Comparison of ENCODE assay signal across 8 cellular contexts in genomic region chr11:129881570-129882170, GRCh38. TPM values are rescaled to one million over a fixed set of nuclear protein-coding genes. Genes with fewer than 3 reads are reported as not detected.
DNase-seq lines count a peak whose midpoint lies in the region; ATAC-seq and TF ChIP-seq lines count a peak whose summit lies in the region.

No MANE protein-coding gene starts in this region.

- no peak overlapping the region for H3K27ac Mint-ChIP-seq in naive thymus-derived CD8-positive, alpha-beta T cell

- intact Hi-C loops in left ventricle myocardium superior (cut with micrococcal nuclease): no loop called here
- intact Hi-C loops in mammary epithelial cell (cut with micrococcal nuclease): no loop called here

- no peaks in the 10 kb centered on the region for H3K9me3 ChIP-seq in cardiac muscle cell (ENCODE audit: low read depth)
- no peaks in the 10 kb centered on the region for H3K9me3 ChIP-seq in mammary epithelial cell (replicated peaks; ENCODE audit: insufficient read depth, low read length)

- H3K27me3 Mint-ChIP-seq in naive thymus-derived CD8-positive, alpha-beta T cell: no peaks in the 10 kb centered on the region

- H4K20me1 ChIP-seq in mammary epithelial cell (ENCODE audit: insufficient read depth, low read length): no peaks in the 10 kb centered on the region

- WGBS in mammary epithelial cell (ENCODE audit: low coverage, missing lambda C conversion rate): 66% methylated on average over 9 of the region's 9 CpGs

- peak; percentile 40 to 57 for DNase-seq in cardiac muscle cell (ENCODE audit: low read depth in 1 of 2, low spot score in 1 of 2)
- no peak for DNase-seq in left ventricle myocardium superior
- peak; percentile 15 for DNase-seq in T-helper 9 cell
- peak; percentile 17 for DNase-seq in mammary epithelial cell
- peak; percentile 21 to 72 (median 38) for DNase-seq in naive thymus-derived CD8-positive, alpha-beta T cell
- DNase-seq in epidermal melanocyte (ENCODE audit: insufficient read length, low spot score): no peak

- CTCF ChIA-PET in mammary epithelial cell (lab: Charles Lee; ENCODE audit: low non-redundant PET): interaction anchor here (0.6 to 1.0 kb wide), 3 partner anchors 9 to 251 kb away, joined by 3 to 11 read pairs (median 3); no protein-coding TSS in a partner anchor

- H3K27ac ChIP-seq in cardiac muscle cell (no peak overlapping the region), mammary epithelial cell (ENCODE audit: insufficient read depth, low read depth, low read length) (no peak overlapping the region)

- POLR2A ChIA-PET in naive thymus-derived CD8-positive, alpha-beta T cell (lab: Charles Lee): interaction anchor here (1.4 kb wide), 1 partner anchor 20 kb away, joined by 3 read pairs; no protein-coding TSS in a partner anchor

- peaks cover 6 to 99% (median 54%) of the 10 kb centered on the region in 3 donors for H3K36me3 Mint-ChIP-seq in naive thymus-derived CD8-positive, alpha-beta T cell

- no peaks in the 10 kb centered on the region for H3K79me2 ChIP-seq in mammary epithelial cell (ENCODE audit: insufficient read depth, low read length)

- no peak overlapping the region for H3K4me3 Mint-ChIP-seq in naive thymus-derived CD8-positive, alpha-beta T cell

- H3K36me3 ChIP-seq in cardiac muscle cell (peaks cover 90% of the 10 kb centered on the region), mammary epithelial cell (ENCODE audit: insufficient read depth, low read length) (peaks cover 44% of the 10 kb centered on the region)

- TF ChIP-seq CTCF in cardiac muscle cell (IDR thresholded peaks at IDR 0.05; ENCODE audit: low read depth, low read length) (peak; percentile 64), mammary epithelial cell (conservative IDR thresholded peaks at IDR 0.05 in 1 of 2, IDR thresholded peaks at IDR 0.05 in 1 of 2; ENCODE audit: extremely low read depth in 1 of 2, insufficient read depth in 1 of 2, low read depth in 1 of 2, low read length in 2 of 2) (peak; percentile 59 to 73)

- no peak overlapping the region for H3K4me2 ChIP-seq in mammary epithelial cell (ENCODE audit: insufficient read depth, low read depth, low read length)

- H3K4me1 ChIP-seq in cardiac muscle cell (ENCODE audit: low read depth): no peaks in the 10 kb centered on the region
- no peaks in the 10 kb centered on the region for H3K4me1 ChIP-seq in mammary epithelial cell (ENCODE audit: insufficient read depth, low read length)

- ATAC-seq in left ventricle myocardium superior (no peak), HG03342 (IDR thresholded peaks at IDR 0.05; ENCODE audit: unreplicated experiment) (peak; percentile 78), HG02852 (IDR thresholded peaks at IDR 0.05; ENCODE audit: unreplicated experiment) (no peak)
- peak; percentile 69 for ATAC-seq in naive thymus-derived CD8-positive, alpha-beta T cell

- no TSS peak for BruUV-seq in mammary epithelial cell (replicated peaks; lab: Mats Ljungman, UMichigan)

- dilution Hi-C loops in mammary epithelial cell (cut with HindIII; ENCODE audit: low sequenced_read_pairs): no loop called here

- no peaks in the 10 kb centered on the region for H3K27me3 ChIP-seq in cardiac muscle cell
- no peaks in the 10 kb centered on the region for H3K27me3 ChIP-seq in mammary epithelial cell (ENCODE audit: insufficient read depth, low read length)

- in situ Hi-C loops in mammary epithelial cell (cut with MboI; ENCODE audit: low sequenced_read_pairs in 2 of 2): loop anchor here in 1 of 2 donors (25.0 kb wide), 1 partner anchor 94 kb away; no protein-coding TSS in a partner anchor

- H3K4me1 Mint-ChIP-seq in naive thymus-derived CD8-positive, alpha-beta T cell: peaks cover 0 to 9% (median 5%) of the 10 kb centered on the region in 4 donors

- no peak overlapping the region for H2AFZ ChIP-seq in mammary epithelial cell (ENCODE audit: low read depth, low read length)

- no peak overlapping the region for H3K9ac ChIP-seq in mammary epithelial cell (ENCODE audit: insufficient read depth, low read length)

- no peak overlapping the region for H3K4me3 ChIP-seq in cardiac muscle cell
- no peak overlapping the region for H3K4me3 ChIP-seq in mammary epithelial cell (replicated peaks in 1 of 3; ENCODE audit: insufficient read depth in 1 of 3, low read depth in 2 of 3, low read length in 3 of 3)

- no peaks in the 10 kb centered on the region for H3K9me3 Mint-ChIP-seq in naive thymus-derived CD8-positive, alpha-beta T cell

RNA-seq across cellular contexts. Expression of gene NFRKB, which starts 13.7 kb away (rescaled TPM):
- total RNA-seq in cardiac muscle cell (36.3 and 43.7 TPM in 2 replicates), left ventricle myocardium superior (12.3 TPM), mammary epithelial cell (10 to 100 TPM; 27.3 to 33.6 TPM)
- polyA plus RNA-seq in cardiac muscle cell (44.2 and 50.6 TPM in 2 replicates), mammary epithelial cell (28.3 TPM)
- polyA minus RNA-seq in mammary epithelial cell: 47.3 TPM
- total RNA-seq in naive thymus-derived CD8-positive, alpha-beta T cell: 10 to 100 TPM; 60.1 to 61.4 TPM
- polyA plus RNA-seq in naive thymus-derived CD8-positive, alpha-beta T cell: 10 to 100 TPM; 16.9 to 21.9 (median 17.6) TPM

Comparison
In these comparisons a context has a peak if more than half of its experiments do, and no peak if none do; other contexts are left out.
1. DNase-seq: peak in cardiac muscle cell (2 of 2), T-helper 9 cell (single experiment), mammary epithelial cell (single experiment) and naive thymus-derived CD8-positive, alpha-beta T cell (10 of 10); none in left ventricle myocardium superior (single experiment) and epidermal melanocyte (single experiment).
2. ATAC-seq: peak in HG03342 (single experiment) and naive thymus-derived CD8-positive, alpha-beta T cell (2 of 2); none in left ventricle myocardium superior (single experiment) and HG02852 (single experiment).